In the genomic region with DNA sequence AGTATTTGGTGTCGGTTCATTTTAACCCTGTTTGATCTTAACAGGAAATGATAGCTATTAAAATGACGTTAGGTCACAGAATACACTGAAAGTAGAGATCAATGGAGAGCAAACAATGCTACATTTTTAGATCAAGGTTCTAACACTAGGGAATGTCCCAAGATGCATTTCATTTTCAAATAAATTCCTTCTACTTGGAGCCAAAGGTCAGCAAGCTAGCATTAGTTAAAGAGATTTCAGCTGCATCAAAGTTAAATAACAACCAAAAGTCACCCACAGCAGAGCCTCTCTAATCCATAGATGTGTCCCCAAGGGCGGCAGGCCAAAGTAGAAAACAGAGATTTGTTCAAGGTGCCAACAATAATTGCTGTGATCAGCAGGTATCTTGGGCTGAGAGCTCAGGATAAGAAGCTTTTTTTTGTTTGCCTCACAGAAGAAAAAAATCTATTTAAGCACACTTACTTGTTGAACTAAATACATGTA, we compare ENCODE assay signal across 1 cellular context.
A peak's percentile ranks its signal among the peaks of the same experiment; 100 is the strongest.
TF ChIP-seq lines count a peak whose summit lies in the region.

No MANE protein-coding gene starts in this region.

TF ChIP-seq in HepG2, 621 proteins besides CTCF, POLR2A, EP300 and RAD21 (continued from another document and continues in another):
- TF ChIP-seq, protein P1, sequence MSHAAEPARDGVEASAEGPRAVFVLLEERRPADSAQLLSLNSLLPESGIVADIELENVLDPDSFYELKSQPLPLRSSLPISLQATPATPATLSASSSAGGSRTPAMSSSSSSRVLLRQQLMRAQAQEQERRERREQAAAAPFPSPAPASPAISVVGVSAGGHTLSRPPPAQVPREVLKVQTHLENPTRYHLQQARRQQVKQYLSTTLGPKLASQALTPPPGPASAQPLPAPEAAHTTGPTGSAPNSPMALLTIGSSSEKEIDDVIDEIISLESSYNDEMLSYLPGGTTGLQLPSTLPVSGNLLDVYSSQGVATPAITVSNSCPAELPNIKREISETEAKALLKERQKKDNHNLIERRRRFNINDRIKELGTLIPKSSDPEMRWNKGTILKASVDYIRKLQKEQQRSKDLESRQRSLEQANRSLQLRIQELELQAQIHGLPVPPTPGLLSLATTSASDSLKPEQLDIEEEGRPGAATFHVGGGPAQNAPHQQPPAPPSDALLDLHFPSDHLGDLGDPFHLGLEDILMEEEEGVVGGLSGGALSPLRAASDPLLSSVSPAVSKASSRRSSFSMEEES (CRISPR knock-in tag; IDR thresholded peaks at IDR 0.05), result peak; percentile 64
- TF ChIP-seq SUZ12 (IDR thresholded peaks at IDR 0.05; ENCODE audit: low read depth, low read length), result peak; percentile 23; the same call in 1 of the 2 replicates
- TF ChIP-seq ZNF101 (CRISPR knock-in tag; IDR thresholded peaks at IDR 0.05; ENCODE audit: borderline replicate concordance, low read depth), result 0 out of 2 replicates have a peak, but pooled peaks have one; percentile 63
- no peak; the same call in 1 of the 2 replicates for TF ChIP-seq ZNF136 (CRISPR knock-in tag; IDR thresholded peaks at IDR 0.05; ENCODE audit: low read depth)
- TF ChIP-seq ZBTB7A (CRISPR knock-in tag; IDR thresholded peaks at IDR 0.05), result no peak
- TF ChIP-seq, protein P2, sequence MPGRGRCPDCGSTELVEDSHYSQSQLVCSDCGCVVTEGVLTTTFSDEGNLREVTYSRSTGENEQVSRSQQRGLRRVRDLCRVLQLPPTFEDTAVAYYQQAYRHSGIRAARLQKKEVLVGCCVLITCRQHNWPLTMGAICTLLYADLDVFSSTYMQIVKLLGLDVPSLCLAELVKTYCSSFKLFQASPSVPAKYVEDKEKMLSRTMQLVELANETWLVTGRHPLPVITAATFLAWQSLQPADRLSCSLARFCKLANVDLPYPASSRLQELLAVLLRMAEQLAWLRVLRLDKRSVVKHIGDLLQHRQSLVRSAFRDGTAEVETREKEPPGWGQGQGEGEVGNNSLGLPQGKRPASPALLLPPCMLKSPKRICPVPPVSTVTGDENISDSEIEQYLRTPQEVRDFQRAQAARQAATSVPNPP (CRISPR knock-in tag; IDR thresholded peaks at IDR 0.05), result peak; percentile 90
- TF ChIP-seq KLF9 (CRISPR knock-in tag; IDR thresholded peaks at IDR 0.05; ENCODE audit: low read depth), result no peak
- TF ChIP-seq HOXA9 (CRISPR knock-in tag; IDR thresholded peaks at IDR 0.05; ENCODE audit: borderline replicate concordance), result no peak
- no peak for TF ChIP-seq DNMT1 (CRISPR knock-in tag; IDR thresholded peaks at IDR 0.05)
- no peak for TF ChIP-seq CAMTA2 (CRISPR knock-in tag; IDR thresholded peaks at IDR 0.05; ENCODE audit: borderline replicate concordance)
- TF ChIP-seq CBX2 (IDR thresholded peaks at IDR 0.05; ENCODE audit: low read depth, low read length), result no peak
- TF ChIP-seq CBX2 (CRISPR knock-in tag; IDR thresholded peaks at IDR 0.05; ENCODE audit: low read depth), result no peak
- TF ChIP-seq ZEB1 (IDR thresholded peaks at IDR 0.05; ENCODE audit: insufficient replicate concordance, low read depth), result peak; percentile 81
- TF ChIP-seq, protein P3, sequence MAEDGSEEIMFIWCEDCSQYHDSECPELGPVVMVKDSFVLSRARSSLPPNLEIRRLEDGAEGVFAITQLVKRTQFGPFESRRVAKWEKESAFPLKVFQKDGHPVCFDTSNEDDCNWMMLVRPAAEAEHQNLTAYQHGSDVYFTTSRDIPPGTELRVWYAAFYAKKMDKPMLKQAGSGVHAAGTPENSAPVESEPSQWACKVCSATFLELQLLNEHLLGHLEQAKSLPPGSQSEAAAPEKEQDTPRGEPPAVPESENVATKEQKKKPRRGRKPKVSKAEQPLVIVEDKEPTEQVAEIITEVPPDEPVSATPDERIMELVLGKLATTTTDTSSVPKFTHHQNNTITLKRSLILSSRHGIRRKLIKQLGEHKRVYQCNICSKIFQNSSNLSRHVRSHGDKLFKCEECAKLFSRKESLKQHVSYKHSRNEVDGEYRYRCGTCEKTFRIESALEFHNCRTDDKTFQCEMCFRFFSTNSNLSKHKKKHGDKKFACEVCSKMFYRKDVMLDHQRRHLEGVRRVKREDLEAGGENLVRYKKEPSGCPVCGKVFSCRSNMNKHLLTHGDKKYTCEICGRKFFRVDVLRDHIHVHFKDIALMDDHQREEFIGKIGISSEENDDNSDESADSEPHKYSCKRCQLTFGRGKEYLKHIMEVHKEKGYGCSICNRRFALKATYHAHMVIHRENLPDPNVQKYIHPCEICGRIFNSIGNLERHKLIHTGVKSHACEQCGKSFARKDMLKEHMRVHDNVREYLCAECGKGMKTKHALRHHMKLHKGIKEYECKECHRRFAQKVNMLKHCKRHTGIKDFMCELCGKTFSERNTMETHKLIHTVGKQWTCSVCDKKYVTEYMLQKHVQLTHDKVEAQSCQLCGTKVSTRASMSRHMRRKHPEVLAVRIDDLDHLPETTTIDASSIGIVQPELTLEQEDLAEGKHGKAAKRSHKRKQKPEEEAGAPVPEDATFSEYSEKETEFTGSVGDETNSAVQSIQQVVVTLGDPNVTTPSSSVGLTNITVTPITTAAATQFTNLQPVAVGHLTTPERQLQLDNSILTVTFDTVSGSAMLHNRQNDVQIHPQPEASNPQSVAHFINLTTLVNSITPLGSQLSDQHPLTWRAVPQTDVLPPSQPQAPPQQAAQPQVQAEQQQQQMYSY (CRISPR knock-in tag; IDR thresholded peaks at IDR 0.05), result no peak
- TF ChIP-seq FOXP1 (IDR thresholded peaks at IDR 0.05), result 0 out of 2 replicates have a peak, but pooled peaks have one; percentile 35
- TF ChIP-seq FOXP1 (CRISPR knock-in tag; IDR thresholded peaks at IDR 0.05), result peak; percentile 90
- no peak for TF ChIP-seq ZNF280B (CRISPR knock-in tag; IDR thresholded peaks at IDR 0.05; ENCODE audit: borderline replicate concordance)
- TF ChIP-seq ZBTB20 (CRISPR knock-in tag; IDR thresholded peaks at IDR 0.05; ENCODE audit: borderline replicate concordance, low read depth), result peak; percentile 88; the same call in 1 of the 2 replicates
- TF ChIP-seq HHEX (CRISPR knock-in tag; IDR thresholded peaks at IDR 0.05), result peak; percentile 90
- TF ChIP-seq ZNF710 (CRISPR knock-in tag; IDR thresholded peaks at IDR 0.05; ENCODE audit: borderline replicate concordance), result peak; percentile 87
- TF ChIP-seq ZNF749 (CRISPR knock-in tag; IDR thresholded peaks at IDR 0.05; ENCODE audit: borderline replicate concordance), result no peak; the same call in 1 of the 2 replicates
- TF ChIP-seq ZNF792 (CRISPR knock-in tag; IDR thresholded peaks at IDR 0.05), result peak; percentile 42; the same call in 1 of the 2 replicates
- TF ChIP-seq RAD51 (IDR thresholded peaks at IDR 0.05; ENCODE audit: borderline replicate concordance), result no peak
- TF ChIP-seq THYN1 (CRISPR knock-in tag; IDR thresholded peaks at IDR 0.05; ENCODE audit: borderline replicate concordance, low read depth), result no peak; the same call in 1 of the 2 replicates
- TF ChIP-seq FOXJ3 (CRISPR knock-in tag; IDR thresholded peaks at IDR 0.05; ENCODE audit: borderline replicate concordance), result peak; percentile 98; the same call in 1 of the 2 replicates
- no peak for TF ChIP-seq ZNF687 (CRISPR knock-in tag; IDR thresholded peaks at IDR 0.05)
- TF ChIP-seq, protein P4, sequence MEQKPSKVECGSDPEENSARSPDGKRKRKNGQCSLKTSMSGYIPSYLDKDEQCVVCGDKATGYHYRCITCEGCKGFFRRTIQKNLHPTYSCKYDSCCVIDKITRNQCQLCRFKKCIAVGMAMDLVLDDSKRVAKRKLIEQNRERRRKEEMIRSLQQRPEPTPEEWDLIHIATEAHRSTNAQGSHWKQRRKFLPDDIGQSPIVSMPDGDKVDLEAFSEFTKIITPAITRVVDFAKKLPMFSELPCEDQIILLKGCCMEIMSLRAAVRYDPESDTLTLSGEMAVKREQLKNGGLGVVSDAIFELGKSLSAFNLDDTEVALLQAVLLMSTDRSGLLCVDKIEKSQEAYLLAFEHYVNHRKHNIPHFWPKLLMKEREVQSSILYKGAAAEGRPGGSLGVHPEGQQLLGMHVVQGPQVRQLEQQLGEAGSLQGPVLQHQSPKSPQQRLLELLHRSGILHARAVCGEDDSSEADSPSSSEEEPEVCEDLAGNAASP (CRISPR knock-in tag; IDR thresholded peaks at IDR 0.05; ENCODE audit: borderline replicate concordance), result peak; percentile 81; the same call in 1 of the 2 replicates
